1 cellular context compared by ENCODE assay signal in genomic region chr2:135985826-135986393, GRCh38.
TF ChIP-seq lines count a peak whose summit lies in the region.

No MANE protein-coding gene starts in this region.

TF ChIP-seq in HepG2, 621 proteins besides CTCF, POLR2A, EP300 and RAD21 (continued from another document and continues in another):
- TF ChIP-seq ARID4A (CRISPR knock-in tag; IDR thresholded peaks at IDR 0.05; ENCODE audit: borderline replicate concordance) (no peak), REST (IDR thresholded peaks at IDR 0.05; ENCODE audit: borderline replicate concordance in 1 of 2, low read depth in 1 of 2, low read length in 2 of 2) (no peak), AFF4 (CRISPR knock-in tag; IDR thresholded peaks at IDR 0.05) (no peak), KDM6A (CRISPR knock-in tag; IDR thresholded peaks at IDR 0.05; ENCODE audit: low read depth) (no peak), ZEB1 (IDR thresholded peaks at IDR 0.05; ENCODE audit: insufficient replicate concordance, low read depth) (peak; percentile 14), MYPOP (CRISPR knock-in tag; IDR thresholded peaks at IDR 0.05) (no peak), GATAD1 (CRISPR knock-in tag; IDR thresholded peaks at IDR 0.05) (no peak), CBFB (CRISPR knock-in tag; IDR thresholded peaks at IDR 0.05) (no peak), ZNF10 (CRISPR knock-in tag; IDR thresholded peaks at IDR 0.05; ENCODE audit: borderline replicate concordance, low read depth) (no peak), NONO (IDR thresholded peaks at IDR 0.05) (no peak), NONO (CRISPR knock-in tag; conservative IDR thresholded peaks at IDR 0.05) (no peak; the same call in 1 of the 2 replicates), ZFP36L2 (CRISPR knock-in tag; IDR thresholded peaks at IDR 0.05) (no peak), RORA (CRISPR knock-in tag; IDR thresholded peaks at IDR 0.05) (no peak), JARID2 (CRISPR knock-in tag; IDR thresholded peaks at IDR 0.05; ENCODE audit: insufficient replicate concordance) (no peak), TP53 (CRISPR knock-in tag; conservative IDR thresholded peaks at IDR 0.05) (no peak), TRIM24 (CRISPR knock-in tag; IDR thresholded peaks at IDR 0.05) (0 out of 2 replicates have a peak, but pooled peaks have one; percentile 17), IRF9 (CRISPR knock-in tag; IDR thresholded peaks at IDR 0.05; ENCODE audit: borderline replicate concordance) (no peak), FOSL2 (CRISPR knock-in tag; IDR thresholded peaks at IDR 0.05) (no peak), RXRA (CRISPR knock-in tag; IDR thresholded peaks at IDR 0.05) (0 out of 2 replicates have a peak, but pooled peaks have one; percentile 2), ZNF205 (CRISPR knock-in tag; IDR thresholded peaks at IDR 0.05) (0 out of 2 replicates have a peak, but pooled peaks have one; percentile 3), PBX3 (CRISPR knock-in tag; IDR thresholded peaks at IDR 0.05; ENCODE audit: borderline replicate concordance) (no peak), ZNF451 (CRISPR knock-in tag; IDR thresholded peaks at IDR 0.05) (no peak), ZNF564 (CRISPR knock-in tag; IDR thresholded peaks at IDR 0.05) (no peak), NCOR1 (IDR thresholded peaks at IDR 0.05; ENCODE audit: borderline replicate concordance, low read length) (no peak), ZNF775 (CRISPR knock-in tag; IDR thresholded peaks at IDR 0.05; ENCODE audit: borderline replicate concordance) (peak; percentile 6; the same call in 1 of the 2 replicates), ZNF562 (CRISPR knock-in tag; IDR thresholded peaks at IDR 0.05; ENCODE audit: borderline replicate concordance) (no peak), ZXDC (CRISPR knock-in tag; IDR thresholded peaks at IDR 0.05) (no peak), U2AF2 (IDR thresholded peaks at IDR 0.05; ENCODE audit: low read depth, low read length) (no peak), MLXIP (CRISPR knock-in tag; IDR thresholded peaks at IDR 0.05; ENCODE audit: borderline replicate concordance) (no peak), EHMT2 (IDR thresholded peaks at IDR 0.05; ENCODE audit: borderline replicate concordance, low read depth, low read length) (peak; percentile 95), SMARCC2 (IDR thresholded peaks at IDR 0.05) (no peak), ZNF350 (CRISPR knock-in tag; IDR thresholded peaks at IDR 0.05; ENCODE audit: borderline replicate concordance, low read depth) (no peak)
